10 cellular contexts compared by ENCODE assay signal in genomic region chrX:104668550-104668949, GRCh38.
DNase-seq lines count a peak whose midpoint lies in the region; ATAC-seq and TF ChIP-seq lines count a peak whose summit lies in the region.
"Had no signal": no experiment of that assay in that cellular context is flagged by ENCODE, and none has a peak within 500 bp of the region (broad histone marks: within the 10 kb centered on the region; RNA-seq: fewer than 3 reads in every experiment).

No MANE protein-coding gene starts in this region.

- H3K27ac Mint-ChIP-seq in glutamatergic neuron (ENCODE audit: unreplicated experiment) = no peak overlapping the region
- no peak overlapping the region for H3K27ac Mint-ChIP-seq in naive thymus-derived CD4-positive, alpha-beta T cell

- no peak overlapping the region for H2AFZ ChIP-seq in GM23248
- no peak overlapping the region for H2AFZ ChIP-seq in OCI-LY1 (ENCODE audit: low read length)

- peaks cover 1% of the 10 kb centered on the region for H3K27me3 Mint-ChIP-seq in glutamatergic neuron (ENCODE audit: unreplicated experiment)
- peaks cover 0 to 7% (median 0%) of the 10 kb centered on the region in 5 donors for H3K27me3 Mint-ChIP-seq in naive thymus-derived CD4-positive, alpha-beta T cell

- DNase-seq in GM23248 = peak; percentile 4
- DNase-seq in epithelial cell of proximal tubule (ENCODE audit: low read depth) = no peak
- DNase-seq in non-pigmented ciliary epithelial cell (ENCODE audit: low read depth) = peak; percentile 5
- DNase-seq in sigmoid colon = no peak
- DNase-seq in glutamatergic neuron = no peak
- DNase-seq in naive thymus-derived CD4-positive, alpha-beta T cell = no peak
- DNase-seq: activated T-cell treated with anti-CD3 and anti-CD28 coated beads, Interleukin-2, amount 50 U/mL, for 1 hour; NCI-H748 treated with DMSO at 0.1 percent for 48 hours had no signal

- no peak overlapping the region for H3K4me2 ChIP-seq in GM23248 (ENCODE audit: unreplicated experiment)
- H3K4me2 ChIP-seq in OCI-LY1 (ENCODE audit: low read length) = no peak overlapping the region

- H3K9me3 ChIP-seq in GM23248 (ENCODE audit: low read depth) (no peaks in the 10 kb centered on the region), OCI-LY1 (ENCODE audit: low read length) (no peaks in the 10 kb centered on the region), sigmoid colon (no peaks in the 10 kb centered on the region)
- H3K9me3 ChIP-seq in naive thymus-derived CD4-positive, alpha-beta T cell (ENCODE audit: control insufficient read depth in 2 of 3, low read length in 3 of 3) = no peaks in the 10 kb centered on the region

- H4K20me1 ChIP-seq in GM23248 (ENCODE audit: insufficient read depth) (no peaks in the 10 kb centered on the region), OCI-LY1 (ENCODE audit: insufficient read depth, low read length) (no peaks in the 10 kb centered on the region)

- TF ChIP-seq EP300 in sigmoid colon (IDR thresholded peaks at IDR 0.05) = no peak

- H3K36me3 Mint-ChIP-seq in glutamatergic neuron (ENCODE audit: unreplicated experiment) = no peaks in the 10 kb centered on the region
- H3K36me3 Mint-ChIP-seq in naive thymus-derived CD4-positive, alpha-beta T cell = no peaks in the 10 kb centered on the region

- no peaks in the 10 kb centered on the region for H3K4me1 ChIP-seq in GM23248 (ENCODE audit: insufficient read depth)
- no peaks in the 10 kb centered on the region for H3K4me1 ChIP-seq in OCI-LY1 (ENCODE audit: insufficient read depth, low read length, severe bottlenecking)
- H3K4me1 ChIP-seq in sigmoid colon = no peaks in the 10 kb centered on the region
- no peaks in the 10 kb centered on the region for H3K4me1 ChIP-seq in naive thymus-derived CD4-positive, alpha-beta T cell (ENCODE audit: control insufficient read depth in 2 of 2, insufficient read depth in 2 of 2, low read length in 2 of 2)

- ATAC-seq in naive thymus-derived CD4-positive, alpha-beta T cell = no peak
- no peak for ATAC-seq in HG02970 (IDR thresholded peaks at IDR 0.05; ENCODE audit: low FRiP score, unreplicated experiment)

- WGBS in GM23248 (ENCODE audit: low coverage in 1 of 2, low lambda C conversion rate in 2 of 2, missing lambda C conversion rate in 2 of 2), 2 experiments = 4 to 7% methylated on average over 3 of the region's 3 CpGs
- WGBS in sigmoid colon, 2 donors = 4 to 7% methylated on average over 3 of the region's 3 CpGs

- H3K4me3 ChIP-seq in GM23248 (no peak overlapping the region), OCI-LY1 (ENCODE audit: low read depth, low read length, poor library complexity, severe bottlenecking) (no peak overlapping the region), epithelial cell of proximal tubule (ENCODE audit: low read depth, low read length) (no peak overlapping the region), sigmoid colon (no peak overlapping the region)
- no peak overlapping the region for H3K4me3 ChIP-seq in naive thymus-derived CD4-positive, alpha-beta T cell (ENCODE audit: low read length)

- no peak overlapping the region for H3K9ac ChIP-seq in GM23248
- H3K9ac ChIP-seq in OCI-LY1 (ENCODE audit: low read length) = no peak overlapping the region

- intact Hi-C loops in sigmoid colon (cut with DNase I) = no loop called here
- intact Hi-C loops in naive thymus-derived CD4-positive, alpha-beta T cell (cut with micrococcal nuclease) = no loop called here

- POLR2A ChIA-PET in naive thymus-derived CD4-positive, alpha-beta T cell (lab: Charles Lee) = no interaction called here

- H3K4me1 Mint-ChIP-seq in glutamatergic neuron (ENCODE audit: low read depth, unreplicated experiment) = no peaks in the 10 kb centered on the region
- H3K4me1 Mint-ChIP-seq in naive thymus-derived CD4-positive, alpha-beta T cell = no peaks in the 10 kb centered on the region

- TF ChIP-seq POLR2A in sigmoid colon (IDR thresholded peaks at IDR 0.05) = no peak

- H3K4me3 Mint-ChIP-seq in glutamatergic neuron (ENCODE audit: unreplicated experiment) = no peak overlapping the region
- no peak overlapping the region for H3K4me3 Mint-ChIP-seq in naive thymus-derived CD4-positive, alpha-beta T cell

- H3K36me3 ChIP-seq in GM23248 (ENCODE audit: low read depth) (no peaks in the 10 kb centered on the region), OCI-LY1 (ENCODE audit: insufficient read depth, low read length) (no peaks in the 10 kb centered on the region), sigmoid colon (no peaks in the 10 kb centered on the region)
- H3K36me3 ChIP-seq in naive thymus-derived CD4-positive, alpha-beta T cell (ENCODE audit: control insufficient read depth in 2 of 3, insufficient read depth in 3 of 3, low read length in 3 of 3) = no peaks in the 10 kb centered on the region

- H3K79me2 ChIP-seq in GM23248 (ENCODE audit: insufficient read depth) (no peaks in the 10 kb centered on the region), OCI-LY1 (ENCODE audit: insufficient read depth, low read length) (no peaks in the 10 kb centered on the region)

- in situ Hi-C loops in GM23248 (cut with MboI) = no loop called here

- H3F3A ChIP-seq in GM23248 (ENCODE audit: insufficient read depth) (no peaks in the 10 kb centered on the region), OCI-LY1 (ENCODE audit: insufficient read depth, low read length) (no peaks in the 10 kb centered on the region)

- CTCF ChIA-PET in naive thymus-derived CD4-positive, alpha-beta T cell (lab: Charles Lee) = interaction anchor here (0.6 kb wide), 1 partner anchor 119 kb away, joined by 3 read pairs; no protein-coding TSS in a partner anchor

- H3K27me3 ChIP-seq in GM23248 (replicated peaks; ENCODE audit: insufficient read depth) = no peaks in the 10 kb centered on the region
- H3K27me3 ChIP-seq in OCI-LY1 (ENCODE audit: insufficient read depth, low read length) = no peaks in the 10 kb centered on the region
- H3K27me3 ChIP-seq in sigmoid colon = no peaks in the 10 kb centered on the region
- no peaks in the 10 kb centered on the region for H3K27me3 ChIP-seq in naive thymus-derived CD4-positive, alpha-beta T cell (ENCODE audit: control insufficient read depth in 2 of 2, insufficient read depth in 2 of 2, low read length in 2 of 2)

- H3K27ac ChIP-seq in GM23248 = no peak overlapping the region
- H3K27ac ChIP-seq in OCI-LY1 (ENCODE audit: low read depth, low read length, poor library complexity, severe bottlenecking) = no peak overlapping the region
- no peak overlapping the region for H3K27ac ChIP-seq in sigmoid colon
- H3K27ac ChIP-seq in naive thymus-derived CD4-positive, alpha-beta T cell (ENCODE audit: low read depth, low read length) = no peak overlapping the region

- no peaks in the 10 kb centered on the region for H3K9me2 ChIP-seq in GM23248 (ENCODE audit: insufficient read depth)
- no peaks in the 10 kb centered on the region for H3K9me2 ChIP-seq in OCI-LY1 (ENCODE audit: low read depth, low read length)

- H3K9me3 Mint-ChIP-seq in glutamatergic neuron (ENCODE audit: unreplicated experiment) = no peaks in the 10 kb centered on the region
- peaks cover 0 to 4% (median 0%) of the 10 kb centered on the region in 11 donors for H3K9me3 Mint-ChIP-seq in naive thymus-derived CD4-positive, alpha-beta T cell

- TF ChIP-seq CTCF in OCI-LY1 (IDR thresholded peaks at IDR 0.05; ENCODE audit: low read length) = peak; percentile 8; the same call in 1 of the 2 replicates
- TF ChIP-seq CTCF in epithelial cell of proximal tubule (conservative IDR thresholded peaks at IDR 0.05; ENCODE audit: low read depth, low read length) = peak; percentile 40
- TF ChIP-seq CTCF in sigmoid colon (IDR thresholded peaks at IDR 0.05) = no peak
- TF ChIP-seq CTCF in glutamatergic neuron (IDR thresholded peaks at IDR 0.05; ENCODE audit: partially characterized antibody, unreplicated experiment) = no peak

Comparison
In these comparisons a context has a peak if more than half of its experiments do, and no peak if none do; other contexts are left out.
1. DNase-seq: peak in GM23248 (single experiment) and non-pigmented ciliary epithelial cell (single experiment); none in epithelial cell of proximal tubule (single experiment), sigmoid colon (single experiment), glutamatergic neuron (single experiment) and naive thymus-derived CD4-positive, alpha-beta T cell (0 of 9).
2. CTCF ChIP-seq: peak in OCI-LY1 (single experiment) and epithelial cell of proximal tubule (single experiment); none in sigmoid colon (0 of 4) and glutamatergic neuron (single experiment).